9 cellular contexts compared by ENCODE assay signal in the genomic region with DNA sequence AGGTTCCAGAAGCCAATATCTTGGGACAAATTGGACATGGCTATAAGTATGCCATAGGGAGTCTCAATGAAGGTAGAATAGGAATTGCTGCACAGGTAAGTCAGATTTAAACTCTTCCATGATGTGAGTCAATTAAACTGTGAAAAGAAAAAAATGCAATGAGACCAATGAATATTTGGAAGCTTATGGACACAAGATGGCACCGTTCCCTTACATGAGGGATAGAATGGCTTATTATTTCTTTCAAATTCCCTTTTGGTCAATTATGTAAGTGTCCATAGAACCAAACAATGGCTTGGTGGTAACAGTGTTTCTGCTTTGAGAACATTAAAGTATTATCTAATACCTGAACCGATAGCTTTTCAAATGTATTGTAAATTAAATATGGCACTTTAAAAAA. TPM values are rescaled to one million over a fixed set of nuclear protein-coding genes. Genes with fewer than 3 reads are reported as not detected.
A peak's percentile ranks its signal among the peaks of the same experiment; 100 is the strongest.
DNase-seq lines count a peak whose midpoint lies in the region; ATAC-seq and TF ChIP-seq lines count a peak whose summit lies in the region.
"Had no signal": no experiment of that assay in that cellular context is flagged by ENCODE, and none has a peak within 500 bp of the region (broad histone marks: within the 10 kb centered on the region; RNA-seq: fewer than 3 reads in every experiment).

No MANE protein-coding gene starts in this region.

- dilution Hi-C loops in mammary epithelial cell (cut with HindIII; ENCODE audit: low sequenced_read_pairs): loop anchor here (5.0 kb wide), 1 partner anchor 508 kb away; no protein-coding TSS in a partner anchor

- no peak overlapping the region for H3K27ac Mint-ChIP-seq in osteocyte (ENCODE audit: unreplicated experiment)

- H2AFZ ChIP-seq in mammary epithelial cell (ENCODE audit: low read depth, low read length): no peak overlapping the region

- H3K36me3 Mint-ChIP-seq in osteocyte (ENCODE audit: unreplicated experiment): peaks cover 8% of the 10 kb centered on the region

- BruUV-seq in mammary epithelial cell (replicated peaks; lab: Mats Ljungman, UMichigan): no TSS peak

- no peak overlapping the region for H3K4me3 Mint-ChIP-seq in osteocyte (ENCODE audit: unreplicated experiment)

- DNase-seq in NCI-H2081 (lab: John Stamatoyannopoulos, UW) (peak; percentile 0 to 24), NCI-H2081 treated with DMSO at 0.1 percent for 48 hours (lab: John Stamatoyannopoulos, UW) (no peak), NCI-H1436 treated with DMSO at 0.1 percent for 48 hours (lab: John Stamatoyannopoulos, UW) (peak; percentile 72), mammary epithelial cell (peak; percentile 3), osteocyte (ENCODE audit: extremely low spot score, unreplicated experiment) (no peak), RPMI8226 (no peak), prostate gland (ENCODE audit: low spot score) (no peak)
- DNase-seq: activated naive CD4-positive, alpha-beta T cell had no signal

- H3K9ac ChIP-seq in mammary epithelial cell (ENCODE audit: insufficient read depth, low read length): no peak overlapping the region

- in situ Hi-C loops in mammary epithelial cell (cut with MboI; ENCODE audit: low sequenced_read_pairs in 2 of 2): loop anchor here (5.0 to 25.0 kb wide), 4 partner anchors 88 to 918 kb away; no protein-coding TSS in a partner anchor

- H3K27me3 ChIP-seq in mammary epithelial cell (ENCODE audit: insufficient read depth, low read length) (no peaks in the 10 kb centered on the region), prostate gland (replicated peaks; ENCODE audit: insufficient read depth) (no peaks in the 10 kb centered on the region)

- intact Hi-C loops in mammary epithelial cell (cut with micrococcal nuclease) (loop anchor here (1.0 to 5.0 kb wide), 2 partner anchors 108 to 240 kb away; partner anchors contain the start of gene BUB3), prostate gland (cut with DNase I) (loop anchor here (5.0 kb wide), 1 partner anchor 513 kb away; no protein-coding TSS in a partner anchor)

- H3K4me1 ChIP-seq in mammary epithelial cell (ENCODE audit: insufficient read depth, low read length): no peaks in the 10 kb centered on the region
- H3K4me1 ChIP-seq in prostate gland (replicated peaks): no peaks in the 10 kb centered on the region

- no peaks in the 10 kb centered on the region for H3K36me3 ChIP-seq in mammary epithelial cell (ENCODE audit: insufficient read depth, low read length)
- no peaks in the 10 kb centered on the region for H3K36me3 ChIP-seq in prostate gland

- 79% methylated on average over 2 of the region's 2 CpGs for WGBS in mammary epithelial cell (ENCODE audit: low coverage, missing lambda C conversion rate)
- 90% methylated on average over 2 of the region's 2 CpGs for WGBS in prostate gland

- TF ChIP-seq CTCF in mammary epithelial cell (conservative IDR thresholded peaks at IDR 0.05 in 1 of 2, IDR thresholded peaks at IDR 0.05 in 1 of 2; ENCODE audit: extremely low read depth in 1 of 2, insufficient read depth in 1 of 2, low read depth in 1 of 2, low read length in 2 of 2) (peak; percentile 29 to 51), osteocyte (IDR thresholded peaks at IDR 0.05) (peak; percentile 43), prostate gland (IDR thresholded peaks at IDR 0.05) (no peak)

- H3K4me3 ChIP-seq in mammary epithelial cell (replicated peaks in 1 of 3; ENCODE audit: insufficient read depth in 1 of 3, low read depth in 2 of 3, low read length in 3 of 3): no peak overlapping the region
- no peak overlapping the region for H3K4me3 ChIP-seq in prostate gland

- no peaks in the 10 kb centered on the region for H4K20me1 ChIP-seq in mammary epithelial cell (ENCODE audit: insufficient read depth, low read length)

- H3K79me2 ChIP-seq in mammary epithelial cell (ENCODE audit: insufficient read depth, low read length): no peaks in the 10 kb centered on the region

- CTCF ChIA-PET in mammary epithelial cell (lab: Charles Lee; ENCODE audit: low non-redundant PET): no interaction called here

- H3K9me3 Mint-ChIP-seq in osteocyte (ENCODE audit: unreplicated experiment): no peaks in the 10 kb centered on the region

- no peaks in the 10 kb centered on the region for H3K4me1 Mint-ChIP-seq in osteocyte (ENCODE audit: unreplicated experiment)

- no peak for ATAC-seq in GM18511 (IDR thresholded peaks at IDR 0.05; ENCODE audit: unreplicated experiment)

- H3K27ac ChIP-seq in mammary epithelial cell (ENCODE audit: insufficient read depth, low read depth, low read length): no peak overlapping the region
- H3K27ac ChIP-seq in prostate gland: no peak overlapping the region

- TF ChIP-seq POLR2A in prostate gland (IDR thresholded peaks at IDR 0.05): no peak

- H3K27me3 Mint-ChIP-seq in osteocyte (ENCODE audit: unreplicated experiment): no peaks in the 10 kb centered on the region

- H3K9me3 ChIP-seq in mammary epithelial cell (replicated peaks; ENCODE audit: insufficient read depth, low read length) (no peaks in the 10 kb centered on the region), prostate gland (no peaks in the 10 kb centered on the region)

- H3K4me2 ChIP-seq in mammary epithelial cell (ENCODE audit: insufficient read depth, low read depth, low read length): no peak overlapping the region

RNA-seq across cellular contexts. Expression of gene ACADSB, which starts 35.6 kb away (rescaled TPM):
- total RNA-seq in mammary epithelial cell: 10 to 100 TPM in 1 of 2 donors, 1 to 10 TPM in 1; 4.2 to 12.8 TPM
- polyA plus RNA-seq in mammary epithelial cell: 3.3 TPM
- 0.47 TPM for polyA minus RNA-seq in mammary epithelial cell
- 17.5 and 19.5 TPM in 2 replicates for total RNA-seq in osteocyte
- 10 to 100 TPM; 17.2 to 38.6 TPM for total RNA-seq in prostate gland

RNA-seq across cellular contexts. Expression of gene IKZF5, which starts 35.8 kb away (rescaled TPM):
- total RNA-seq in mammary epithelial cell: 1 to 10 TPM; 6.5 to 9.2 TPM
- 5.5 TPM for polyA plus RNA-seq in mammary epithelial cell
- 1.9 TPM for polyA minus RNA-seq in mammary epithelial cell
- 10.5 and 16.0 TPM in 2 replicates for total RNA-seq in osteocyte
- total RNA-seq in prostate gland: 10 to 100 TPM in 1 of 2 donors, 1 to 10 TPM in 1; 9.8 to 15.8 TPM

Comparison
In these comparisons a context has a peak if more than half of its experiments do, and no peak if none do; other contexts are left out.
1. DNase-seq: peak in NCI-H2081 (2 of 2), NCI-H1436 treated with DMSO at 0.1 percent for 48 hours (single experiment) and mammary epithelial cell (single experiment); none in NCI-H2081 treated with DMSO at 0.1 percent for 48 hours (single experiment), osteocyte (single experiment), RPMI8226 (single experiment) and prostate gland (single experiment).
2. CTCF ChIP-seq: peak in mammary epithelial cell (2 of 2) and osteocyte (single experiment); none in prostate gland (0 of 4).